ENCODE assay signal across 11 cellular contexts in the genomic region with DNA sequence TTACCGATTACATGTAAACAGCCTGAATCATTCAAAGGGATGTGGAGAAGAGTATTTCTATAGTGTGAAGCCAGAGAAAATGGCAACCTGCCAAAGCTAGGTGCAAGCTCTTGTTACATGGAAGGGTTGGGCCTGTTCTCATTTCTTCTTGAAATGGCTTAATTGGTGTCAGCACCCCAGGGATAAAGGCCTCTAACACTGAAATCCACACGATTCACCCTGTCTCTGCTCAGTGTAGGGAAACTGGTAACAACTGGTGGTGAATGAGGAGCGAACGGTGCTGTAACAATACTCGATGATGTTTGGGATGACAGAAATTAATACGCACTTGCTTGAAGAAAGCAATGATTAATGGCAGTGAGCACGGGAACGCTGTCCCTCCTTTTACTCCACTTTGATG. TPM values are rescaled to one million over a fixed set of nuclear protein-coding genes. Genes with fewer than 3 reads are reported as not detected.
DNase-seq lines count a peak whose midpoint lies in the region; TF ChIP-seq lines count a peak whose summit lies in the region.
"Had no signal": no experiment of that assay in that cellular context is flagged by ENCODE, and none has a peak within 500 bp of the region (broad histone marks: within the 10 kb centered on the region; RNA-seq: fewer than 3 reads in every experiment).

No MANE protein-coding gene starts in this region.

- no peak overlapping the region for H3K4me2 ChIP-seq in osteoblast (ENCODE audit: insufficient read depth, low read length)

- peaks cover 96% of the 10 kb centered on the region for H3K79me2 ChIP-seq in osteoblast (ENCODE audit: insufficient read depth, low read length)

- H3K27me3 Mint-ChIP-seq in activated naive CD4-positive, alpha-beta T cell treated with anti-CD3 and anti-CD28 coated beads for 36 hours (ENCODE audit: low read depth) = no peaks in the 10 kb centered on the region
- H3K27me3 Mint-ChIP-seq: activated B cell treated with CpG ODN at 0.5 μM for 24 hours had no signal

- DNase-seq in HT1080 (ENCODE audit: low read depth) (peak; percentile 41), NCI-H2196 (lab: John Stamatoyannopoulos, UW; ENCODE audit: unreplicated experiment) (peak; percentile 90), astrocyte of the hippocampus (ENCODE audit: low read depth, low spot score) (peak; percentile 61), osteoblast (ENCODE audit: insufficient read length, low spot score, missing footprints) (no peak), Peyer's patch (no peak), suprapubic skin (ENCODE audit: low spot score in 2 of 2) (no peak), AML-193 (lab: John Stamatoyannopoulos, UW) (no peak)
- DNase-seq in activated naive CD4-positive, alpha-beta T cell treated with anti-CD3 and anti-CD28 coated beads for 36 hours = no peak
- DNase-seq: activated B cell treated with CpG ODN at 0.5 μM for 24 hours, lower lobe of right lung had no signal

- peaks cover 4% of the 10 kb centered on the region for H4K20me1 ChIP-seq in osteoblast (ENCODE audit: insufficient read depth, low read length)

- no peak for TF ChIP-seq EP300 in suprapubic skin (IDR thresholded peaks at IDR 0.05)

- intact Hi-C loops in activated naive CD4-positive, alpha-beta T cell treated with anti-CD3 and anti-CD28 coated beads for 36 hours (cut with micrococcal nuclease) = no loop called here

- H3K36me3 ChIP-seq in osteoblast (ENCODE audit: insufficient read depth, low read length) = no peaks in the 10 kb centered on the region
- H3K36me3 ChIP-seq in Peyer's patch = no peaks in the 10 kb centered on the region
- no peaks in the 10 kb centered on the region for H3K36me3 ChIP-seq in suprapubic skin
- H3K36me3 ChIP-seq: lower lobe of right lung had no signal

- H3K27me3 ChIP-seq in osteoblast (ENCODE audit: insufficient read depth, low read length) = no peaks in the 10 kb centered on the region
- H3K27me3 ChIP-seq in Peyer's patch = no peaks in the 10 kb centered on the region
- no peaks in the 10 kb centered on the region for H3K27me3 ChIP-seq in suprapubic skin

- no peak overlapping the region for H3K4me3 ChIP-seq in osteoblast (ENCODE audit: insufficient read depth, low read length)
- H3K4me3 ChIP-seq in Peyer's patch = no peak overlapping the region
- no peak overlapping the region for H3K4me3 ChIP-seq in suprapubic skin
- H3K4me3 ChIP-seq: lower lobe of right lung had no signal

- H3K27ac ChIP-seq in osteoblast (ENCODE audit: low read depth, low read length) (peak overlapping the region; percentile 17), Peyer's patch (no peak overlapping the region), suprapubic skin (no peak overlapping the region)
- H3K27ac ChIP-seq: lower lobe of right lung had no signal

- H3K4me3 Mint-ChIP-seq in activated naive CD4-positive, alpha-beta T cell treated with anti-CD3 and anti-CD28 coated beads for 36 hours = no peak overlapping the region
- H3K4me3 Mint-ChIP-seq: activated B cell treated with CpG ODN at 0.5 μM for 24 hours, IgD-negative memory B cell had no signal

- no peak for TF ChIP-seq POLR2A in Peyer's patch (IDR thresholded peaks at IDR 0.05)
- TF ChIP-seq POLR2A in suprapubic skin (IDR thresholded peaks at IDR 0.05) = no peak

- H3K9me3 Mint-ChIP-seq in activated naive CD4-positive, alpha-beta T cell treated with anti-CD3 and anti-CD28 coated beads for 36 hours = no peaks in the 10 kb centered on the region
- H3K9me3 Mint-ChIP-seq: activated B cell treated with CpG ODN at 0.5 μM for 24 hours, IgD-negative memory B cell had no signal

- H3K4me1 ChIP-seq in osteoblast (ENCODE audit: insufficient read depth, low read length) (peaks cover 18% of the 10 kb centered on the region), Peyer's patch (no peaks in the 10 kb centered on the region), suprapubic skin (peaks cover 32% of the 10 kb centered on the region)

- no peaks in the 10 kb centered on the region for H3K36me3 Mint-ChIP-seq in activated naive CD4-positive, alpha-beta T cell treated with anti-CD3 and anti-CD28 coated beads for 36 hours (ENCODE audit: low read depth)
- H3K36me3 Mint-ChIP-seq: IgD-negative memory B cell had no signal

- no peak overlapping the region for H3K27ac Mint-ChIP-seq in activated naive CD4-positive, alpha-beta T cell treated with anti-CD3 and anti-CD28 coated beads for 36 hours
- H3K27ac Mint-ChIP-seq: activated B cell treated with CpG ODN at 0.5 μM for 24 hours, IgD-negative memory B cell had no signal

- no peaks in the 10 kb centered on the region for H3K9me3 ChIP-seq in osteoblast (ENCODE audit: low read depth, low read length)
- H3K9me3 ChIP-seq in Peyer's patch = no peaks in the 10 kb centered on the region
- no peaks in the 10 kb centered on the region for H3K9me3 ChIP-seq in suprapubic skin
- H3K9me3 ChIP-seq: lower lobe of right lung had no signal

- TF ChIP-seq CTCF in osteoblast (IDR thresholded peaks at IDR 0.05; ENCODE audit: extremely low read depth, low read depth, low read length) (no peak), Peyer's patch (IDR thresholded peaks at IDR 0.05) (no peak), suprapubic skin (IDR thresholded peaks at IDR 0.05) (no peak)

- CTCF ChIA-PET in activated naive CD4-positive, alpha-beta T cell treated with anti-CD3 and anti-CD28 coated beads for 36 hours (lab: Charles Lee) = no interaction called here

- H3K4me1 Mint-ChIP-seq in activated naive CD4-positive, alpha-beta T cell treated with anti-CD3 and anti-CD28 coated beads for 36 hours (ENCODE audit: low read depth) = peaks cover 14% of the 10 kb centered on the region

- WGBS in suprapubic skin = 51% methylated on average over 8 of the region's 8 CpGs

- no peak overlapping the region for H2AFZ ChIP-seq in osteoblast (ENCODE audit: low read length)

RNA-seq across cellular contexts. Expression of a gene that starts 16.2 kb away (rescaled TPM):
- total RNA-seq in HT1080 (2014; rRNA removed; shearing (Covaris generic)) = 32.3 and 75.8 TPM in 2 replicates
- polyA plus RNA-seq in HT1080 (2015; cell fraction: cytosol; rRNA removed) = 25.6 and 28.4 TPM in 2 replicates
- 22.1 and 28.3 TPM in 2 replicates for polyA plus RNA-seq in HT1080 (2015; cell fraction: nucleus; rRNA removed)
- 34.7 and 38.0 TPM in 2 replicates for total RNA-seq in osteoblast
- total RNA-seq in Peyer's patch = 10 to 100 TPM in 3 of 4 donors, 1 to 10 TPM in 1; 7.7 to 83.3 (median 12.1) TPM
- total RNA-seq in activated naive CD4-positive, alpha-beta T cell treated with anti-CD3 and anti-CD28 coated beads for 36 hours = 10 to 100 TPM in 1 of 2 experiments, 1 to 10 TPM in 1; 9.4 to 14.3 TPM
- total RNA-seq in suprapubic skin = 10 to 100 TPM; 25.7 to 71.5 (median 45.1) TPM

RNA-seq across cellular contexts. Expression of a gene that starts 56.4 kb away (rescaled TPM):
- 194 and 203 TPM in 2 replicates for total RNA-seq in HT1080 (2014; rRNA removed; shearing (Covaris generic))
- polyA plus RNA-seq in HT1080 (2015; cell fraction: cytosol; rRNA removed) = 161 and 165 TPM in 2 replicates
- 75.1 and 83.1 TPM in 2 replicates for polyA plus RNA-seq in HT1080 (2015; cell fraction: nucleus; rRNA removed)
- total RNA-seq in osteoblast (72.4 and 75.4 TPM in 2 replicates), Peyer's patch (10 to 100 TPM; 59.0 to 98.2 (median 70.9) TPM), suprapubic skin (10 to 100 TPM; 57.6 to 70.2 (median 68.7) TPM)
- 10 to 100 TPM; 54.8 to 57.4 TPM for total RNA-seq in activated naive CD4-positive, alpha-beta T cell treated with anti-CD3 and anti-CD28 coated beads for 36 hours

Comparison
In these comparisons a context has a peak if more than half of its experiments do, and no peak if none do; other contexts are left out.
1. DNase-seq: peak in HT1080 (single experiment), NCI-H2196 (single experiment) and astrocyte of the hippocampus (single experiment); none in osteoblast (single experiment), Peyer's patch (0 of 3), activated naive CD4-positive, alpha-beta T cell treated with anti-CD3 and anti-CD28 coated beads for 36 hours (single experiment), suprapubic skin (0 of 2) and AML-193 (0 of 2).